Comparison of ENCODE assay signal across 22 cellular contexts in genomic region chr7:41879424-41879823, GRCh38.
DNase-seq lines count a peak whose midpoint lies in the region; ATAC-seq and TF ChIP-seq lines count a peak whose summit lies in the region.
"Had no signal": no experiment of that assay in that cellular context is flagged by ENCODE, and none has a peak within 500 bp of the region (broad histone marks: within the 10 kb centered on the region; RNA-seq: fewer than 3 reads in every experiment).

No MANE protein-coding gene starts in this region.

- H3K4me3 Mint-ChIP-seq in activated CD4-positive, alpha-beta T cell treated with anti-CD3 and anti-CD28 coated beads, Interleukin-2, amount 10 ng/mL, durations not matched to agents 24 days and 14 days = no peak overlapping the region
- H3K4me3 Mint-ChIP-seq in stimulated activated memory B cell treated with anti-CD40 and anti-IgM and Interleukin-4, amounts not matched to agents 10 μg/mL and 1 μg/mL and 100 μg/mL, for 72 hours = no peak overlapping the region
- H3K4me3 Mint-ChIP-seq: activated CD4-positive, alpha-beta memory T cell treated with anti-CD3 and anti-CD28 coated beads for 36 hours; activated naive CD4-positive, alpha-beta T cell treated with anti-CD3 and anti-CD28 coated beads for 36 hours; GM23338; stimulated activated naive CD8-positive, alpha-beta T cell treated with anti-CD3 and anti-CD28 coated beads, Interleukin-15, Interleukin-2, amounts not matched to agents 100 ng/mL and 50 ng/mL, for 24 hours had no signal

- DNase-seq in activated CD4-positive, alpha-beta T cell treated with anti-CD3 and anti-CD28 coated beads, Interleukin-2, amount 10 ng/mL, durations not matched to agents 24 days and 14 days = no peak
- no peak for DNase-seq in activated CD4-positive, alpha-beta T cell treated with anti-CD3 and anti-CD28 coated beads for 1 hour
- DNase-seq in amniotic epithelial cell (ENCODE audit: low read depth) (peak; percentile 58), RPMI8226 (no peak), HK-2 (ENCODE audit: unreplicated experiment) (no peak)
- DNase-seq: activated CD4-positive, alpha-beta memory T cell treated with anti-CD3 and anti-CD28 coated beads for 36 hours; activated CD4-positive, CD25-positive, alpha-beta regulatory T cell; activated naive CD4-positive, alpha-beta T cell treated with anti-CD3 and anti-CD28 coated beads for 36 hours; DMS53; GDM1; heart left ventricle; NCI-H1417 treated with DMSO at 0.1 percent for 48 hours; pancreas; Right ventricle myocardium superior; stimulated activated CD4-positive, alpha-beta T cell treated with anti-CD3 and anti-CD28 coated beads, Interleukin-4, amount 100 ng/mL, for 1 hour had no signal

- no peak for ATAC-seq in stimulated activated memory B cell treated with anti-CD40 and anti-IgM and Interleukin-4, amounts not matched to agents 10 μg/mL and 1 μg/mL and 100 μg/mL, for 72 hours
- ATAC-seq in GM18505 (IDR thresholded peaks at IDR 0.05; ENCODE audit: unreplicated experiment) = no peak
- ATAC-seq: GM23338 had no signal

- 100% methylated on average over 1 of the region's 5 CpGs; no CpG with 5 or more reads in 1 of the 2 experiments for WGBS in mesodermal cell (ENCODE audit: insufficient coverage in 2 of 2), 2 experiments

- H3K36me3 Mint-ChIP-seq in activated CD4-positive, alpha-beta T cell treated with anti-CD3 and anti-CD28 coated beads, Interleukin-2, amount 10 ng/mL, durations not matched to agents 24 days and 14 days (ENCODE audit: low read depth) = peaks cover 25% of the 10 kb centered on the region
- H3K36me3 Mint-ChIP-seq in stimulated activated memory B cell treated with anti-CD40 and anti-IgM and Interleukin-4, amounts not matched to agents 10 μg/mL and 1 μg/mL and 100 μg/mL, for 72 hours = no peaks in the 10 kb centered on the region

- no peaks in the 10 kb centered on the region for H3K36me3 ChIP-seq in mesodermal cell (ENCODE audit: control insufficient read depth, insufficient read depth, low read length)
- H3K36me3 ChIP-seq: heart left ventricle, pancreas, tibial nerve had no signal

- H3K4me3 ChIP-seq in mesodermal cell (ENCODE audit: extremely low read depth, insufficient read depth, low read length, poor library complexity, severe bottlenecking) = no peak overlapping the region
- H3K4me3 ChIP-seq: GM23338, heart left ventricle, pancreas, tibial nerve had no signal

- intact Hi-C loops in activated CD4-positive, alpha-beta T cell treated with anti-CD3 and anti-CD28 coated beads, Interleukin-2, amount 10 ng/mL, durations not matched to agents 24 days and 14 days (cut with micrococcal nuclease) = loop anchor here (10.0 kb wide), 1 partner anchor 245 kb away; no protein-coding TSS in a partner anchor

- H3K27ac ChIP-seq in mesodermal cell (ENCODE audit: low read depth, low read length, severe bottlenecking) = peak overlapping the region; percentile 74
- H3K27ac ChIP-seq: KMS-11, pancreas, tibial nerve had no signal

- TF ChIP-seq POLR2A in GM18505 (IDR thresholded peaks at IDR 0.05; ENCODE audit: borderline replicate concordance, extremely low read depth, insufficient read depth, insufficient read length) = no peak

- H3K27ac Mint-ChIP-seq in activated CD4-positive, alpha-beta T cell treated with anti-CD3 and anti-CD28 coated beads, Interleukin-2, amount 10 ng/mL, durations not matched to agents 24 days and 14 days = peak overlapping the region; percentile 40
- peak overlapping the region; percentile 92 for H3K27ac Mint-ChIP-seq in stimulated activated memory B cell treated with anti-CD40 and anti-IgM and Interleukin-4, amounts not matched to agents 10 μg/mL and 1 μg/mL and 100 μg/mL, for 72 hours
- H3K27ac Mint-ChIP-seq: GM23338 had no signal

- peaks cover 7% of the 10 kb centered on the region for H3K9me3 ChIP-seq in mesodermal cell (ENCODE audit: control insufficient read depth, low read length)
- H3K9me3 ChIP-seq: heart left ventricle, pancreas, tibial nerve had no signal

- H3K4me1 Mint-ChIP-seq in activated CD4-positive, alpha-beta T cell treated with anti-CD3 and anti-CD28 coated beads, Interleukin-2, amount 10 ng/mL, durations not matched to agents 24 days and 14 days = peaks cover 45% of the 10 kb centered on the region
- peaks cover 58% of the 10 kb centered on the region for H3K4me1 Mint-ChIP-seq in stimulated activated memory B cell treated with anti-CD40 and anti-IgM and Interleukin-4, amounts not matched to agents 10 μg/mL and 1 μg/mL and 100 μg/mL, for 72 hours

- no peaks in the 10 kb centered on the region for H3K27me3 Mint-ChIP-seq in activated CD4-positive, alpha-beta T cell treated with anti-CD3 and anti-CD28 coated beads, Interleukin-2, amount 10 ng/mL, durations not matched to agents 24 days and 14 days
- no peaks in the 10 kb centered on the region for H3K27me3 Mint-ChIP-seq in stimulated activated memory B cell treated with anti-CD40 and anti-IgM and Interleukin-4, amounts not matched to agents 10 μg/mL and 1 μg/mL and 100 μg/mL, for 72 hours

- peaks cover 30% of the 10 kb centered on the region for H3K4me1 ChIP-seq in mesodermal cell (ENCODE audit: control insufficient read depth, insufficient read depth, low read length, poor library complexity, severe bottlenecking)
- H3K4me1 ChIP-seq: pancreas had no signal

- peaks cover 35% of the 10 kb centered on the region for H3K9me3 Mint-ChIP-seq in activated CD4-positive, alpha-beta T cell treated with anti-CD3 and anti-CD28 coated beads, Interleukin-2, amount 10 ng/mL, durations not matched to agents 24 days and 14 days
- H3K9me3 Mint-ChIP-seq in stimulated activated memory B cell treated with anti-CD40 and anti-IgM and Interleukin-4, amounts not matched to agents 10 μg/mL and 1 μg/mL and 100 μg/mL, for 72 hours = peaks cover 3% of the 10 kb centered on the region
- H3K9me3 Mint-ChIP-seq: GM23338 had no signal
